ENCODE assay signal across 11 cellular contexts in genomic region chr17:49691086-49691676, GRCh38. TPM values are rescaled to one million over a fixed set of nuclear protein-coding genes. Genes with fewer than 3 reads are reported as not detected.
A peak's percentile ranks its signal among the peaks of the same experiment; 100 is the strongest.
DNase-seq lines count a peak whose midpoint lies in the region; ATAC-seq and TF ChIP-seq lines count a peak whose summit lies in the region.
"Had no signal": no experiment of that assay in that cellular context is flagged by ENCODE, and none has a peak within 500 bp of the region (broad histone marks: within the 10 kb centered on the region; RNA-seq: fewer than 3 reads in every experiment).

No MANE protein-coding gene starts in this region.

- H3K9me3 Mint-ChIP-seq in activated T-helper 17 cell treated with anti-CD3 and anti-CD28 coated beads, Interleukin-2, amount 50 U/mL, for 72 hours: no peaks in the 10 kb centered on the region

- no peak for TF ChIP-seq CTCF in fibroblast of mammary gland (conservative IDR thresholded peaks at IDR 0.05; ENCODE audit: control insufficient read depth, insufficient read depth, low read depth, low read length)
- TF ChIP-seq CTCF in tibial artery (IDR thresholded peaks at IDR 0.05): no peak

- H3K36me3 ChIP-seq in mucosa of rectum (ENCODE audit: control insufficient read depth in 2 of 2, insufficient read depth in 2 of 2, low read length in 2 of 2): no peaks in the 10 kb centered on the region
- no peaks in the 10 kb centered on the region for H3K36me3 ChIP-seq in tibial artery

- H3K27me3 ChIP-seq in mucosa of rectum (ENCODE audit: control insufficient read depth in 2 of 2, insufficient read depth in 2 of 2, low read length in 2 of 2) (peaks cover 0 to 6% of the 10 kb centered on the region in 2 donors), tibial artery (no peaks in the 10 kb centered on the region)

- intact Hi-C loops in tibial artery (cut with DNase I; ENCODE audit: low total_unique reads): no loop called here

- H3K9ac ChIP-seq in mucosa of rectum (ENCODE audit: low read depth in 1 of 2, low read length in 2 of 2): no peak overlapping the region

- H3K27me3 Mint-ChIP-seq in activated T-helper 17 cell treated with anti-CD3 and anti-CD28 coated beads, Interleukin-2, amount 50 U/mL, for 72 hours: no peaks in the 10 kb centered on the region

- peaks cover 36% of the 10 kb centered on the region for H3K4me1 Mint-ChIP-seq in activated T-helper 17 cell treated with anti-CD3 and anti-CD28 coated beads, Interleukin-2, amount 50 U/mL, for 72 hours

- H3K27ac Mint-ChIP-seq in activated T-helper 17 cell treated with anti-CD3 and anti-CD28 coated beads, Interleukin-2, amount 50 U/mL, for 72 hours: peak overlapping the region; percentile 33

- no peaks in the 10 kb centered on the region for H3K36me3 Mint-ChIP-seq in activated T-helper 17 cell treated with anti-CD3 and anti-CD28 coated beads, Interleukin-2, amount 50 U/mL, for 72 hours (ENCODE audit: low read depth)

- H3K9me3 ChIP-seq in mucosa of rectum (ENCODE audit: control insufficient read depth in 2 of 2, low read length in 2 of 2) (no peaks in the 10 kb centered on the region), tibial artery (no peaks in the 10 kb centered on the region)

- H3K4me1 ChIP-seq in mucosa of rectum (ENCODE audit: control insufficient read depth in 2 of 2, insufficient read depth in 2 of 2, low read length in 2 of 2): peaks cover 6 to 8% of the 10 kb centered on the region in 2 donors
- H3K4me1 ChIP-seq in tibial artery: peaks cover 0 to 79% (median 54%) of the 10 kb centered on the region in 4 donors

- H3K4me3 Mint-ChIP-seq in activated T-helper 17 cell treated with anti-CD3 and anti-CD28 coated beads, Interleukin-2, amount 50 U/mL, for 72 hours: no peak overlapping the region

- no peak overlapping the region for H3K4me3 ChIP-seq in fibroblast of mammary gland (ENCODE audit: control insufficient read depth, low read depth, low read length)
- H3K4me3 ChIP-seq in mucosa of rectum (ENCODE audit: low read length in 2 of 2): no peak overlapping the region
- peak overlapping the region; percentile 5 to 12 for H3K4me3 ChIP-seq in tibial artery
- H3K4me3 ChIP-seq: PC-9 had no signal

- H3K27ac ChIP-seq in mucosa of rectum (ENCODE audit: low read depth in 2 of 2, low read length in 2 of 2) (peak overlapping the region; percentile 50 to 70), tibial artery (peak overlapping the region; percentile 86 to 90)
- H3K27ac ChIP-seq: PC-9 had no signal

- peak; percentile 23 for DNase-seq in fibroblast of mammary gland (ENCODE audit: low read depth)
- DNase-seq in tibial artery: peak; percentile 81 to 92
- no peak for DNase-seq in activated naive CD4-positive, alpha-beta T cell treated with anti-CD3 and anti-CD28 coated beads, Interleukin-2, amount 50 U/mL, for 16 hours
- DNase-seq in NCI-H774 (lab: John Stamatoyannopoulos, UW): no peak
- DNase-seq in KG1 (lab: John Stamatoyannopoulos, UW): no peak
- DNase-seq: midbrain; NCI-H1694; PC-9; stimulated activated CD4-positive, alpha-beta T cell treated with anti-CD3 and anti-CD28 coated beads, Interleukin-4, amount 100 ng/mL, for 1 hour had no signal

- no peak for ATAC-seq in activated T-helper 17 cell treated with anti-CD3 and anti-CD28 coated beads, Interleukin-2, amount 50 U/mL, for 72 hours (replicated peaks)

RNA-seq across cellular contexts. Expression of gene SPOP, which starts 13.3 kb away (rescaled TPM):
- total RNA-seq in activated T-helper 17 cell treated with anti-CD3 and anti-CD28 coated beads, Interleukin-2, amount 50 U/mL, for 72 hours: 10 to 100 TPM; 62.3 to 66.8 TPM

RNA-seq across cellular contexts. Expression of gene SLC35B1, which starts 16.6 kb away (rescaled TPM):
- 10 to 100 TPM; 29.1 to 60.9 TPM for total RNA-seq in activated T-helper 17 cell treated with anti-CD3 and anti-CD28 coated beads, Interleukin-2, amount 50 U/mL, for 72 hours

Comparison
In these comparisons a context has a peak if more than half of its experiments do, and no peak if none do; other contexts are left out.
1. DNase-seq: peak in fibroblast of mammary gland (single experiment) and tibial artery (2 of 2); none in activated naive CD4-positive, alpha-beta T cell treated with anti-CD3 and anti-CD28 coated beads, Interleukin-2, amount 50 U/mL, for 16 hours (single experiment), NCI-H774 (single experiment) and KG1 (single experiment).
2. H3K4me3 ChIP-seq: peak in tibial artery (2 of 2); none in fibroblast of mammary gland (single experiment) and mucosa of rectum (0 of 2).